12 cellular contexts compared by ENCODE assay signal in the genomic region with DNA sequence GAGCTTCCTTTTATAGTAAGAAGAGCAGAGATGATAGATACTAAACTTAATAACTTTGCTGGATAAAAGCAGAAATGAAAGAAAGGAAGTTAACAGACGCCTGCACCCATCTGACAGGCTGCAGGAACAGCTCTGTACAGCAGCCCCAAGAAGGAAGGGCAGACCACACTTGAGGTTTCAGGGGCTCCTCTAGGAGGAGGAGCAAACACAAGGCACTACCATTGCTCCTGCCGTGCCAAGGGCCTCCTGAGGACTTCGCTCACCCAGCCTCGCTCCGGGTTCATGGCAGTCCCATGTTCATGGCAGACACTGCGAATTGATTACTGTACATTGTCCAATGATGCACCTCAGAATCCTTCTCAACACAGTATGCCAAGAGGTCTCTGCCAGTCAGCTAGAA.
DNase-seq lines count a peak whose midpoint lies in the region; ATAC-seq, FAIRE-seq and TF ChIP-seq lines count a peak whose summit lies in the region.
"Had no signal": no experiment of that assay in that cellular context is flagged by ENCODE, and none has a peak within 500 bp of the region (broad histone marks: within the 10 kb centered on the region; RNA-seq: fewer than 3 reads in every experiment).

No MANE protein-coding gene starts in this region.

- H3K4me3 Mint-ChIP-seq in CD8-positive, alpha-beta T cell: no peak overlapping the region
- H3K4me3 Mint-ChIP-seq in immature natural killer cell (peak overlapping the region in 1 of 5 donors; percentile 20), HFFc6 (no peak overlapping the region)
- H3K4me3 Mint-ChIP-seq: effector memory CD8-positive, alpha-beta T cell had no signal

- no peaks in the 10 kb centered on the region for H3K36me3 ChIP-seq in CD8-positive, alpha-beta T cell (ENCODE audit: insufficient read depth, low read length)
- H3K36me3 ChIP-seq in osteoblast (ENCODE audit: insufficient read depth, low read length): peaks cover 14% of the 10 kb centered on the region

- H3K4me1 ChIP-seq in CD8-positive, alpha-beta T cell (ENCODE audit: insufficient read depth, low read length): peaks cover 12% of the 10 kb centered on the region
- peaks cover 19% of the 10 kb centered on the region for H3K4me1 ChIP-seq in osteoblast (ENCODE audit: insufficient read depth, low read length)

- peak overlapping the region; percentile 18 for H3K27ac Mint-ChIP-seq in CD8-positive, alpha-beta T cell
- peak overlapping the region in 1 of 6 donors; percentile 7 for H3K27ac Mint-ChIP-seq in immature natural killer cell
- H3K27ac Mint-ChIP-seq in HFFc6: no peak overlapping the region
- H3K27ac Mint-ChIP-seq: activated T-cell treated with anti-CD3 and anti-CD28 coated beads, Interleukin-2, amount 50 U/mL, for 72 hours; effector memory CD8-positive, alpha-beta T cell had no signal

- H3K27me3 ChIP-seq in CD8-positive, alpha-beta T cell (ENCODE audit: insufficient read depth, low read length): no peaks in the 10 kb centered on the region
- H3K27me3 ChIP-seq in osteoblast (ENCODE audit: insufficient read depth, low read length): no peaks in the 10 kb centered on the region

- H4K20me1 ChIP-seq in osteoblast (ENCODE audit: insufficient read depth, low read length): peaks cover 58% of the 10 kb centered on the region

- CTCF ChIA-PET in CD8-positive, alpha-beta T cell (lab: Charles Lee): no interaction called here

- H3K79me2 ChIP-seq in osteoblast (ENCODE audit: insufficient read depth, low read length): peaks cover 13% of the 10 kb centered on the region

- DNase-seq in CD8-positive, alpha-beta T cell: no peak
- peak; percentile 78 to 93 for DNase-seq in NOMO-1 (lab: John Stamatoyannopoulos, UW; ENCODE audit: unreplicated experiment in 2 of 2)
- DNase-seq in caudate nucleus (lab: John Stamatoyannopoulos, UW): peak in 2 of 61 donors; percentile 58 to 70
- peak; percentile 51 for DNase-seq in osteoblast (ENCODE audit: insufficient read length, low spot score, missing footprints)
- no peak for DNase-seq in immature natural killer cell
- no peak for DNase-seq in HFFc6
- no peak for DNase-seq in urothelium cell line (ENCODE audit: low spot score)
- DNase-seq: activated CD4-positive, CD25-positive, alpha-beta regulatory T cell treated with anti-CD3 and anti-CD28 coated beads, Interleukin-2, amount 50 U/mL, for 72 hours; activated T-cell treated with anti-CD3 and anti-CD28 coated beads, Interleukin-2, amount 50 U/mL, for 72 hours; effector memory CD8-positive, alpha-beta T cell; GM23248 had no signal

- FAIRE-seq in urothelium cell line (lab: Jason Lieb, UNC): no peak

- no peak for TF ChIP-seq CTCF in CD8-positive, alpha-beta T cell (IDR thresholded peaks at IDR 0.05)
- TF ChIP-seq CTCF in osteoblast (IDR thresholded peaks at IDR 0.05; ENCODE audit: extremely low read depth, low read depth, low read length): no peak
- no peak for TF ChIP-seq CTCF in HFFc6 (IDR thresholded peaks at IDR 0.05)

- intact Hi-C loops in CD8-positive, alpha-beta T cell (cut with DNase I, micrococcal nuclease): no loop called here

- no peak for ATAC-seq in CD8-positive, alpha-beta T cell
- no peak for ATAC-seq in GM18873 (IDR thresholded peaks at IDR 0.05; ENCODE audit: low FRiP score, unreplicated experiment)
- ATAC-seq: activated T-cell treated with anti-CD3 and anti-CD28 coated beads, Interleukin-2, amount 50 U/mL, for 72 hours; effector memory CD8-positive, alpha-beta T cell had no signal

- no peak overlapping the region for H3K27ac ChIP-seq in CD8-positive, alpha-beta T cell (ENCODE audit: low read depth, low read length)
- H3K27ac ChIP-seq in caudate nucleus (ENCODE audit: low read depth, low read length) (peak overlapping the region; percentile 76), osteoblast (ENCODE audit: low read depth, low read length) (no peak overlapping the region)
- H3K27ac ChIP-seq: GM23248 had no signal

- no peak overlapping the region for H3K4me2 ChIP-seq in osteoblast (ENCODE audit: insufficient read depth, low read length)

- H3K4me1 Mint-ChIP-seq in CD8-positive, alpha-beta T cell (ENCODE audit: low read depth): peaks cover 19% of the 10 kb centered on the region
- H3K4me1 Mint-ChIP-seq in immature natural killer cell: peaks cover 27 to 29% of the 10 kb centered on the region in 2 donors
- H3K4me1 Mint-ChIP-seq in HFFc6 (ENCODE audit: low read depth): no peaks in the 10 kb centered on the region

- no peaks in the 10 kb centered on the region for H3K9me3 Mint-ChIP-seq in CD8-positive, alpha-beta T cell
- no peaks in the 10 kb centered on the region for H3K9me3 Mint-ChIP-seq in immature natural killer cell
- H3K9me3 Mint-ChIP-seq in HFFc6: no peaks in the 10 kb centered on the region
- H3K9me3 Mint-ChIP-seq: activated T-cell treated with anti-CD3 and anti-CD28 coated beads, Interleukin-2, amount 50 U/mL, for 72 hours; effector memory CD8-positive, alpha-beta T cell had no signal

- no peak overlapping the region for H3K4me3 ChIP-seq in CD8-positive, alpha-beta T cell (ENCODE audit: low read depth, low read length)
- no peak overlapping the region for H3K4me3 ChIP-seq in osteoblast (ENCODE audit: insufficient read depth, low read length)
- H3K4me3 ChIP-seq: GM23248 had no signal

- no peaks in the 10 kb centered on the region for H3K9me3 ChIP-seq in CD8-positive, alpha-beta T cell (ENCODE audit: low read length)
- H3K9me3 ChIP-seq in osteoblast (ENCODE audit: low read depth, low read length): no peaks in the 10 kb centered on the region

- no peak overlapping the region for H2AFZ ChIP-seq in osteoblast (ENCODE audit: low read length)
- H2AFZ ChIP-seq: GM23248 had no signal

- no peaks in the 10 kb centered on the region for H3K27me3 Mint-ChIP-seq in CD8-positive, alpha-beta T cell (ENCODE audit: low read depth)
- H3K27me3 Mint-ChIP-seq in immature natural killer cell (ENCODE audit: low read depth in 3 of 3) (peaks cover 0 to 5% (median 2%) of the 10 kb centered on the region in 3 donors), HFFc6 (ENCODE audit: insufficient read depth) (no peaks in the 10 kb centered on the region; the same call in 1 of the 2 replicates)

- no peaks in the 10 kb centered on the region for H3K36me3 Mint-ChIP-seq in CD8-positive, alpha-beta T cell
- H3K36me3 Mint-ChIP-seq in immature natural killer cell: peaks cover 5 to 19% (median 17%) of the 10 kb centered on the region in 3 donors
- peaks cover 11% of the 10 kb centered on the region for H3K36me3 Mint-ChIP-seq in HFFc6 (ENCODE audit: low read depth)

- POLR2A ChIA-PET in CD8-positive, alpha-beta T cell (lab: Charles Lee): no interaction called here

Comparison
In these comparisons a context has a peak if more than half of its experiments do, and no peak if none do; other contexts are left out.
1. DNase-seq: peak in NOMO-1 (2 of 2) and osteoblast (single experiment); none in CD8-positive, alpha-beta T cell (0 of 7), immature natural killer cell (0 of 3), HFFc6 (single experiment) and urothelium cell line (single experiment).